In the genomic region with DNA sequence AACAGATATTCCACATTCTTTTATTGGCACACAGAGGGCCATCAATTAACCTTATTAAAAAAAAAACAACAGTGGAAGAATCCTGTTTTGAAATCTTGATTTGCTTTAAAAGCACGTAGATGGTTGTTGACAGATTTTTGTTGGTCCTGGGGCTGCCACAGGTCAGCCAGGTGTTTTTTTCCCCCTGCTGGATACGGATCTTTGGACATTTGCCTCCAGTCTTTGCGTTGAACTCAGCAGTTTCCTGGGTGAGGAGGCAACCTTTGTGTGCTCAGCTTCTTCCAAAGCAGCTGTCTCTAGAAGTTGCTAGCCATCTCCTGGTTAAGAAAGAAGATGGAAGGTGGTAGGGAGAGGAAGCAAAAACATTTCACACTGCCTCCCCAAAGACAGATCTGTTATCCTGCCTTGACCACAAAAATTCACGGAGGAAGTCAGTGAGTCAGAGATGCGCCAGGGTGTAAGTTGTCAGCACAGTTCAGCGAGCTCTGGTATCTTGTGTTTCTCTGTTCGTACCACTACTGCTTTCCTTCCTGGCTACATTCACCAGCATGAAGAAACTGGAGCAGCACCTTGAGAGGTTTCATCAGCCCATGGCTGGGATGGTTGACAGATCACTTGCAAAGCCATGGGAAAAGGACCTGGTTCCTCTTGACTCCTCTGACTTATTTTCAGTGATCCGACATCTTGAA, we compare ENCODE assay signal across 7 cellular contexts.
A peak's percentile ranks its signal among the peaks of the same experiment; 100 is the strongest.
DNase-seq lines count a peak whose midpoint lies in the region; ATAC-seq and TF ChIP-seq lines count a peak whose summit lies in the region.

No MANE protein-coding gene starts in this region.

- peak; percentile 89 for ATAC-seq in GM19043 (IDR thresholded peaks at IDR 0.05; ENCODE audit: low read depth, unreplicated experiment)
- ATAC-seq in HG03342 (IDR thresholded peaks at IDR 0.05; ENCODE audit: unreplicated experiment) = peak; percentile 84
- ATAC-seq in left colon = no peak

- H3K27ac Mint-ChIP-seq in chondrocyte (ENCODE audit: unreplicated experiment) = peak overlapping the region; percentile 69

- intact Hi-C loops in left colon (cut with DNase I, micrococcal nuclease) = no loop called here

- no peak overlapping the region for H3K4me3 Mint-ChIP-seq in chondrocyte (ENCODE audit: unreplicated experiment)

- H3K27me3 Mint-ChIP-seq in chondrocyte (ENCODE audit: low read depth) = no peaks in the 10 kb centered on the region

- H3K9me3 Mint-ChIP-seq in chondrocyte (ENCODE audit: low read depth) = no peaks in the 10 kb centered on the region

- no peaks in the 10 kb centered on the region for H3K36me3 Mint-ChIP-seq in chondrocyte (ENCODE audit: low read depth)

- peak; percentile 52 for DNase-seq in T1000 (lab: John Stamatoyannopoulos, UW)
- DNase-seq in chondrocyte (ENCODE audit: low spot score) = no peak
- peak; percentile 77 for DNase-seq in smooth muscle cell of the brain vasculature (ENCODE audit: low read depth, low spot score)
- no peak for DNase-seq in left colon
- no peak for DNase-seq in NCI-H748 (lab: John Stamatoyannopoulos, UW; ENCODE audit: unreplicated experiment)

- peaks cover 65% of the 10 kb centered on the region for H3K4me1 Mint-ChIP-seq in chondrocyte (ENCODE audit: low read depth)

- TF ChIP-seq CTCF in chondrocyte (IDR thresholded peaks at IDR 0.05) = no peak

Comparison
In these comparisons a context has a peak if more than half of its experiments do, and no peak if none do; other contexts are left out.
1. DNase-seq: peak in T1000 (single experiment) and smooth muscle cell of the brain vasculature (single experiment); none in chondrocyte (single experiment), left colon (0 of 2) and NCI-H748 (single experiment).